ENCODE assay signal across 1 cellular context in genomic region chr13:21569686-21570085, GRCh38.
TF ChIP-seq lines count a peak whose summit lies in the region.

No MANE protein-coding gene starts in this region.

TF ChIP-seq in K562, 482 proteins besides CTCF, POLR2A, EP300 and RAD21:
- TF ChIP-seq MTA3 (IDR thresholded peaks at IDR 0.05; ENCODE audit: borderline replicate concordance) (no peak), PML (IDR thresholded peaks at IDR 0.05; ENCODE audit: low read length) (no peak), ZNF589 (CRISPR knock-in tag; IDR thresholded peaks at IDR 0.05; ENCODE audit: low read depth) (no peak), BRF2 (IDR thresholded peaks at IDR 0.05; ENCODE audit: borderline replicate concordance, insufficient read depth, insufficient read length) (no peak), ZNF165 (CRISPR knock-in tag; IDR thresholded peaks at IDR 0.05; ENCODE audit: borderline replicate concordance) (no peak), ZNF586 (CRISPR knock-in tag; conservative IDR thresholded peaks at IDR 0.05) (no peak), TBL1XR1 (IDR thresholded peaks at IDR 0.05; ENCODE audit: low read length in 2 of 2) (no peak)
- TF ChIP-seq, protein P1, sequence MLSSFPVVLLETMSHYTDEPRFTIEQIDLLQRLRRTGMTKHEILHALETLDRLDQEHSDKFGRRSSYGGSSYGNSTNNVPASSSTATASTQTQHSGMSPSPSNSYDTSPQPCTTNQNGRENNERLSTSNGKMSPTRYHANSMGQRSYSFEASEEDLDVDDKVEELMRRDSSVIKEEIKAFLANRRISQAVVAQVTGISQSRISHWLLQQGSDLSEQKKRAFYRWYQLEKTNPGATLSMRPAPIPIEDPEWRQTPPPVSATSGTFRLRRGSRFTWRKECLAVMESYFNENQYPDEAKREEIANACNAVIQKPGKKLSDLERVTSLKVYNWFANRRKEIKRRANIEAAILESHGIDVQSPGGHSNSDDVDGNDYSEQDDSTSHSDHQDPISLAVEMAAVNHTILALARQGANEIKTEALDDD (IDR thresholded peaks at IDR 0.05) = peak; percentile 91
